Comparison of ENCODE assay signal across 9 cellular contexts in the genomic region with DNA sequence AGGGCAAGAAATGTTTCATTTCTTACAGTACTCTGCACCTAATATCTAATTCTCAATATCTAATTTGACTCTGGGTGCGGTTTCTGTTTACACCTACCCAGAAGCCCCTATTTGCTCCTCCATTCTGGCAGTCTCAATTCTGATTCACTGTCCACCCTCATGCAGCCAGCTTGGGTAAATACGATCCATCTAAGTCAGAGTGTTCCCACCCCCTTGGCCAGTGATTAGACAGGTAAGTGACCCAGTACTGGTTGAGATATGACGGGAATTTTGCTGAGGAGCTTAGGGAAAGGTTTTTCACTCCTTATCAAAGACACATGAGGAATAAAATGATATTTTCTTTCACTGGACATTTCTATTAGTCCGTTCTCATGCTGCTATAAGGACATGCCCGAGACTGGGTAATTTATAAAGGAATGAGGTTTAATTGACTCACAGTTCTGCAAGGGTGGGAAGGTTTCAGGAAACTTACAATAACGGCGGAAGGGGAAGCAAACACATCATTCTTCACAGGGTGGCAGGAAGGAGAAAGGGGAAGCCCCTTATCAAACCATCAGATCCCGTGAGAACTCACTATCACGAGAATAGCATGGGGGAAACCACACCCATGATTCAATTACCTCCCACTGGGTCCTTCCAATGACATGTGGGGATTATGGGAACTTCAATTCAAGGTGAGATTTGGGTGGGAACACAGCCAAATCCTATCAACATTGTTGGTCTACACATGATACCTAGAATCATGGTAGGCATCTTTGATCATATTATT. TPM values are rescaled to one million over a fixed set of nuclear protein-coding genes. Genes with fewer than 3 reads are reported as not detected.
DNase-seq lines count a peak whose midpoint lies in the region; ATAC-seq and TF ChIP-seq lines count a peak whose summit lies in the region.
"Had no signal": no experiment of that assay in that cellular context is flagged by ENCODE, and none has a peak within 500 bp of the region (broad histone marks: within the 10 kb centered on the region; RNA-seq: fewer than 3 reads in every experiment).

No MANE protein-coding gene starts in this region.

- 66 to 68% (median 67%) methylated on average over 9 of the region's 9 CpGs for WGBS in ovary, 3 donors

- H3K36me3 Mint-ChIP-seq in activated naive CD4-positive, alpha-beta T cell treated with anti-CD3 and anti-CD28 coated beads, Interleukin-2, amount 50 U/mL, for 24 hours: peaks cover 27% of the 10 kb centered on the region
- H3K36me3 Mint-ChIP-seq in HFFc6 (ENCODE audit: low read depth): peaks cover 7% of the 10 kb centered on the region; the same call in 1 of the 2 replicates

- H3K9me3 ChIP-seq in upper lobe of right lung (no peaks in the 10 kb centered on the region), ovary (no peaks in the 10 kb centered on the region)

- H3K4me1 Mint-ChIP-seq in activated naive CD4-positive, alpha-beta T cell treated with anti-CD3 and anti-CD28 coated beads, Interleukin-2, amount 50 U/mL, for 24 hours: peaks cover 46% of the 10 kb centered on the region
- H3K4me1 Mint-ChIP-seq in HFFc6 (ENCODE audit: low read depth): no peaks in the 10 kb centered on the region

- TF ChIP-seq EP300 in ovary (IDR thresholded peaks at IDR 0.05): no peak

- H3K27ac ChIP-seq in upper lobe of right lung: no peak overlapping the region
- H3K27ac ChIP-seq in ovary: no peak overlapping the region

- intact Hi-C loops in upper lobe of right lung (cut with DNase I) (no loop called here), ovary (cut with DNase I) (loop anchor here in 1 of 4 donors (2.0 kb wide), 1 partner anchor 27 kb away; no protein-coding TSS in a partner anchor)

- H3K27ac Mint-ChIP-seq in activated naive CD4-positive, alpha-beta T cell treated with anti-CD3 and anti-CD28 coated beads, Interleukin-2, amount 50 U/mL, for 24 hours: peak overlapping the region; percentile 98
- H3K27ac Mint-ChIP-seq in HFFc6: no peak overlapping the region
- H3K27ac Mint-ChIP-seq: CD4-positive, CD25-positive, alpha-beta regulatory T cell had no signal

- no peaks in the 10 kb centered on the region for H3K9me3 Mint-ChIP-seq in activated naive CD4-positive, alpha-beta T cell treated with anti-CD3 and anti-CD28 coated beads, Interleukin-2, amount 50 U/mL, for 24 hours
- no peaks in the 10 kb centered on the region for H3K9me3 Mint-ChIP-seq in HFFc6
- H3K9me3 Mint-ChIP-seq: CD4-positive, CD25-positive, alpha-beta regulatory T cell had no signal

- peak; percentile 27 for ATAC-seq in upper lobe of right lung

- TF ChIP-seq POLR2A in ovary (IDR thresholded peaks at IDR 0.05): no peak

- H3K27me3 ChIP-seq in upper lobe of right lung: no peaks in the 10 kb centered on the region
- H3K27me3 ChIP-seq in ovary: no peaks in the 10 kb centered on the region

- H3K4me3 ChIP-seq in upper lobe of right lung (no peak overlapping the region), ovary (no peak overlapping the region)

- peak; percentile 17 for DNase-seq in stimulated activated naive CD4-positive, alpha-beta T cell treated with Interleukin-2 at 50 U/mL for 16 hours (lab: John Stamatoyannopoulos, UW)
- DNase-seq in stimulated activated naive CD4-positive, alpha-beta T cell (lab: John Stamatoyannopoulos, UW): no peak
- DNase-seq in upper lobe of right lung (no peak), ovary (no peak), HFFc6 (no peak)
- DNase-seq: activated CD4-positive, CD25-positive, alpha-beta regulatory T cell treated with anti-CD3 and anti-CD28 coated beads, Interleukin-2, amount 50 U/mL, for 72 hours; NCI-H82 had no signal

- TF ChIP-seq CTCF in upper lobe of right lung (IDR thresholded peaks at IDR 0.05) (no peak), ovary (IDR thresholded peaks at IDR 0.05) (no peak), HFFc6 (IDR thresholded peaks at IDR 0.05) (no peak)

- peak overlapping the region; percentile 64 for H3K4me3 Mint-ChIP-seq in activated naive CD4-positive, alpha-beta T cell treated with anti-CD3 and anti-CD28 coated beads, Interleukin-2, amount 50 U/mL, for 24 hours
- no peak overlapping the region for H3K4me3 Mint-ChIP-seq in HFFc6
- H3K4me3 Mint-ChIP-seq: CD4-positive, CD25-positive, alpha-beta regulatory T cell had no signal

- no peaks in the 10 kb centered on the region for H3K27me3 Mint-ChIP-seq in activated naive CD4-positive, alpha-beta T cell treated with anti-CD3 and anti-CD28 coated beads, Interleukin-2, amount 50 U/mL, for 24 hours
- no peaks in the 10 kb centered on the region; the same call in 1 of the 2 replicates for H3K27me3 Mint-ChIP-seq in HFFc6 (ENCODE audit: insufficient read depth)
- H3K27me3 Mint-ChIP-seq: CD4-positive, CD25-positive, alpha-beta regulatory T cell had no signal

- peaks cover 11% of the 10 kb centered on the region for H3K4me1 ChIP-seq in upper lobe of right lung
- peaks cover 6% of the 10 kb centered on the region for H3K4me1 ChIP-seq in ovary (ENCODE audit: insufficient read depth)

- H3K36me3 ChIP-seq in upper lobe of right lung (peaks cover 13% of the 10 kb centered on the region), ovary (no peaks in the 10 kb centered on the region)

RNA-seq across cellular contexts. Expression of a gene that starts 29.4 kb away (rescaled TPM):
- total RNA-seq in upper lobe of right lung (91.4 TPM), ovary (100 to 1,000 TPM in 3 of 7 donors, 10 to 100 TPM in 4; 76.3 to 126 (median 96.7) TPM)
- 100 to 1,000 TPM in 1 of 2 donors, 10 to 100 TPM in 1; 83.5 to 154 TPM for polyA plus RNA-seq in ovary
- total RNA-seq in HFFc6 (2021; fragmentation: NEBNext Ultra II Directional; extraction: Animal tissue kit (Norgen Biotek cat#: 25700)): 100 to 1,000 TPM in 3 of 6 experiments, 10 to 100 TPM in 3; 89.2 to 113 (median 99.2) TPM

RNA-seq across cellular contexts. Expression of a gene that starts 33.9 kb away (rescaled TPM):
- 47.9 TPM for total RNA-seq in upper lobe of right lung
- total RNA-seq in ovary: 10 to 100 TPM; 13.9 to 28.8 (median 23.8) TPM
- polyA plus RNA-seq in ovary: 10 to 100 TPM in 1 of 2 donors, 1 to 10 TPM in 1; 7.2 to 16.9 TPM
- 10 to 100 TPM; 11.0 to 12.7 (median 12.5) TPM for total RNA-seq in HFFc6 (2021; fragmentation: NEBNext Ultra II Directional; extraction: Animal tissue kit (Norgen Biotek cat#: 25700))

RNA-seq across cellular contexts. Expression of a gene that starts 41.5 kb away (rescaled TPM):
- 0.17 TPM for total RNA-seq in upper lobe of right lung
- under 1 TPM in 3 of 7 donors, not detected in 4; under 0.01 to 0.08 (median under 0.01) TPM for total RNA-seq in ovary
- under 1 TPM; 0.01 to 0.02 TPM for polyA plus RNA-seq in ovary
- total RNA-seq in HFFc6 (2021; fragmentation: NEBNext Ultra II Directional; extraction: Animal tissue kit (Norgen Biotek cat#: 25700)): not detected
